13 cellular contexts compared by ENCODE assay signal in the genomic region with DNA sequence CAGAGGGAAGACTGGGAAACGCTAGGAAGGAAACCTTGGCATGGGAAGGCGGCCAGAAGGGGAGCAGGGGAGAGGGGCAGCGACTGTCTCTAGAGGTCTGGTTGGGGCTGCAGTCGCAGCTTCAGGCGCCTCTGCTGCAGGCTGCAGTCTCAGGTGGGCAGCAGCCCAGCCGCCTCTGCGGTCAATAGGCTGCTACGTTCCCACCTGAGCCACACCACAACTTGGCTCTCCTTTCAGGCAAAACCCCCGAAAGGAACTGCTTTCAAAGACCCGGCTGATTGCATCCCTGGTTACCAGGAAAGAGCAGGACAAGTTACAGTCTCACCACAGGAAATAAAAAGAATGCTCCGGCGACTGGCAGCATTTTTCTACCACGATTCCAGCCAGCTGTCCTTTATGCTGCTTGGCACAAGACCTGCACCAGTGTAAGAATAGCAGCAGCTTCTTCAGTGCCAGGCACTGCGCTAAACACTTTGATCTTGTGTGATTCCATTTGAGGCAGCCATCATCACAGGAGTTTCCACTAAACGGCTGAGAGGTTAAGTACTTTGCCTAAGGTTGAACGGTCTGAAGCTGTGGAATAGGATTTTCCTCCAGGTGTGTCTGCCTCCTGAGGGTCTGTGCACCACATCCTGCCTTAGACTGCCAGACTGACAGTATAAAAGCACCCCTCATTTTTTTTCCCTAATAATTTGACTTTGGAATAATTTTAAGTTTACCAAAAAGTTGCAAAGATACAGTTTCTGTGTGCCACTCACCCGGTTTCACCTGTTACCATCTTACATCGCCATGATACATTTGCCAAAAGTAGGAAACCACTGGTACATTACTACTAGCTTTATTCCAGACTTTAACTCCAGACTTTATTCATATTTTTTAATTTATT. TPM values are rescaled to one million over a fixed set of nuclear protein-coding genes. Genes with fewer than 3 reads are reported as not detected.
DNase-seq lines count a peak whose midpoint lies in the region; ATAC-seq and TF ChIP-seq lines count a peak whose summit lies in the region.
"Had no signal": no experiment of that assay in that cellular context is flagged by ENCODE, and none has a peak within 500 bp of the region (broad histone marks: within the 10 kb centered on the region; RNA-seq: fewer than 3 reads in every experiment).

No MANE protein-coding gene starts in this region.

- H3K27ac ChIP-seq in HUES6 (ENCODE audit: low read depth, low read length), result peak overlapping the region; percentile 24; the same call in 1 of the 2 replicates
- H3K27ac ChIP-seq in cingulate gyrus (ENCODE audit: low read depth, low read length), result peak overlapping the region; percentile 39
- no peak overlapping the region for H3K27ac ChIP-seq in neuronal stem cell (replicated peaks; ENCODE audit: low read length)

- ATAC-seq in mucosa of descending colon (peak; percentile 6), HG03521 (IDR thresholded peaks at IDR 0.05; ENCODE audit: unreplicated experiment) (no peak), GM19035 (IDR thresholded peaks at IDR 0.05; ENCODE audit: unreplicated experiment) (no peak)

- no peaks in the 10 kb centered on the region for H3K27me3 Mint-ChIP-seq in Caco-2 (ENCODE audit: insufficient read depth, unreplicated experiment)
- H3K27me3 Mint-ChIP-seq: activated naive CD8-positive, alpha-beta T cell treated with anti-CD3 and anti-CD28 coated beads, Interleukin-2, amount 10 ng/mL, durations not matched to agents 7 days and 5 days had no signal

- no peak overlapping the region for H2AFZ ChIP-seq in neuronal stem cell (ENCODE audit: low read length)

- H3K4me2 ChIP-seq in neuronal stem cell (ENCODE audit: insufficient read depth, low read length, poor library complexity, severe bottlenecking), result no peak overlapping the region

- WGBS in neuronal stem cell (ENCODE audit: extremely low coverage in 2 of 2, insufficient read length in 2 of 2, insufficient replicate concordance in 1 of 2), 2 donors, result no CpG with 5 or more reads among the region's 18 CpGs

- H3K79me1 ChIP-seq in neuronal stem cell (ENCODE audit: low read depth, low read length), result peaks cover 5% of the 10 kb centered on the region

- H2BK15ac ChIP-seq in neuronal stem cell (ENCODE audit: low read length), result no peak overlapping the region

- H3K27ac Mint-ChIP-seq in Caco-2 (ENCODE audit: unreplicated experiment), result peak overlapping the region; percentile 32
- H3K27ac Mint-ChIP-seq: activated naive CD8-positive, alpha-beta T cell treated with anti-CD3 and anti-CD28 coated beads, Interleukin-2, amount 10 ng/mL, durations not matched to agents 7 days and 5 days had no signal

- H3K36me3 ChIP-seq in Caco-2 (ENCODE audit: control insufficient read depth, insufficient read depth, low read length), result peaks cover 16% of the 10 kb centered on the region
- peaks cover 41% of the 10 kb centered on the region for H3K36me3 ChIP-seq in HUES6 (ENCODE audit: control insufficient read depth, insufficient read depth, low read length)
- H3K36me3 ChIP-seq in mucosa of descending colon (ENCODE audit: low read depth), result peaks cover 13% of the 10 kb centered on the region
- H3K36me3 ChIP-seq in neuronal stem cell (replicated peaks in 1 of 2; ENCODE audit: control insufficient read depth in 2 of 2, insufficient read depth in 2 of 2, low read length in 2 of 2), result peaks cover 38 to 47% of the 10 kb centered on the region in 2 donors

- no peak overlapping the region for H3K14ac ChIP-seq in neuronal stem cell (ENCODE audit: low read length)

- TF ChIP-seq CTCF in Caco-2 (IDR thresholded peaks at IDR 0.05; ENCODE audit: insufficient read depth in 1 of 2, low read depth in 1 of 2, low read length in 1 of 2, severe bottlenecking in 1 of 2, unreplicated experiment in 1 of 2) (no peak), mucosa of descending colon (IDR thresholded peaks at IDR 0.05) (no peak)

- peak overlapping the region; percentile 41 for H3K9ac ChIP-seq in HUES6 (ENCODE audit: low read length)
- no peak overlapping the region for H3K9ac ChIP-seq in neuronal stem cell (ENCODE audit: low read depth, low read length, poor library complexity)

- H3K18ac ChIP-seq in neuronal stem cell (ENCODE audit: low read length), result no peak overlapping the region

- H3K27me3 ChIP-seq in Caco-2 (replicated peaks; ENCODE audit: control insufficient read depth, insufficient read depth, low read length), result no peaks in the 10 kb centered on the region
- no peaks in the 10 kb centered on the region for H3K27me3 ChIP-seq in HUES6 (ENCODE audit: control insufficient read depth, insufficient read depth, low read length)
- H3K27me3 ChIP-seq in neuronal stem cell (ENCODE audit: control insufficient read depth in 3 of 3, insufficient read depth in 3 of 3, low read depth in 1 of 3, low read length in 3 of 3), result no peaks in the 10 kb centered on the region

- H3K4me3 ChIP-seq in Caco-2 (ENCODE audit: low read depth, low read length), result no peak overlapping the region
- no peak overlapping the region for H3K4me3 ChIP-seq in HUES6 (ENCODE audit: low read depth, low read length)
- H3K4me3 ChIP-seq in mucosa of descending colon, result no peak overlapping the region
- no peak overlapping the region for H3K4me3 ChIP-seq in neuronal stem cell (ENCODE audit: low read length in 2 of 2)

- no peak overlapping the region for H2BK5ac ChIP-seq in neuronal stem cell (ENCODE audit: low read length)

- H2BK12ac ChIP-seq in neuronal stem cell (ENCODE audit: low read length), result no peak overlapping the region

- H3K4ac ChIP-seq in neuronal stem cell (ENCODE audit: low read length), result no peak overlapping the region

- peaks cover 63% of the 10 kb centered on the region for H3K36me3 Mint-ChIP-seq in Caco-2 (ENCODE audit: insufficient read depth, unreplicated experiment)

- H2BK120ac ChIP-seq in neuronal stem cell (ENCODE audit: low read depth, low read length), result no peak overlapping the region

- DNase-seq in Caco-2 (no peak), mucosa of descending colon (no peak), neuronal stem cell (ENCODE audit: low spot score) (no peak), NOMO-1 treated with DMSO at 0.1 percent for 48 hours (lab: John Stamatoyannopoulos, UW; ENCODE audit: unreplicated experiment) (no peak)
- DNase-seq: activated naive CD8-positive, alpha-beta T cell treated with anti-CD3 and anti-CD28 coated beads, Interleukin-2, amount 10 ng/mL, durations not matched to agents 7 days and 5 days; Karpas-422; mammary epithelial cell; NCI-H524 treated with DMSO at 0.1 percent for 48 hours; substantia nigra had no signal

- no peaks in the 10 kb centered on the region for H3K4me1 Mint-ChIP-seq in Caco-2 (ENCODE audit: low read depth, unreplicated experiment)

- H4K91ac ChIP-seq in neuronal stem cell (ENCODE audit: low read depth, low read length, poor library complexity), result no peak overlapping the region

- no peaks in the 10 kb centered on the region for H3K9me3 ChIP-seq in Caco-2
- H3K9me3 ChIP-seq in HUES6 (ENCODE audit: control insufficient read depth, insufficient read depth, low read depth, low read length), result no peaks in the 10 kb centered on the region
- no peaks in the 10 kb centered on the region for H3K9me3 ChIP-seq in mucosa of descending colon
- peaks cover 0 to 1% of the 10 kb centered on the region in 2 donors for H3K9me3 ChIP-seq in neuronal stem cell (replicated peaks in 1 of 2; ENCODE audit: control insufficient read depth in 2 of 2, insufficient read depth in 1 of 2, low read depth in 1 of 2, low read length in 2 of 2)

- H3K9me3 Mint-ChIP-seq in Caco-2 (ENCODE audit: unreplicated experiment), result no peaks in the 10 kb centered on the region
- H3K9me3 Mint-ChIP-seq: activated naive CD8-positive, alpha-beta T cell treated with anti-CD3 and anti-CD28 coated beads, Interleukin-2, amount 10 ng/mL, durations not matched to agents 7 days and 5 days had no signal

- no peak overlapping the region for H2AK5ac ChIP-seq in neuronal stem cell (ENCODE audit: low read depth, low read length)

- POLR2A ChIA-PET in Caco-2 (lab: Charles Lee), result no interaction called here

- H3K23ac ChIP-seq in neuronal stem cell (ENCODE audit: low read depth, low read length, poor library complexity), result no peak overlapping the region

- CTCF ChIA-PET in Caco-2 (lab: Charles Lee), result interaction anchor here (0.6 to 1.6 kb wide), 2 partner anchors 11 to 587 kb away, joined by 3 to 5 read pairs; no protein-coding TSS in a partner anchor

- BruUV-seq in Caco-2 (replicated peaks; lab: Mats Ljungman, UMichigan), result no TSS peak

- H3K4me3 Mint-ChIP-seq in Caco-2 (ENCODE audit: unreplicated experiment), result no peak overlapping the region
- H3K4me3 Mint-ChIP-seq: activated naive CD8-positive, alpha-beta T cell treated with anti-CD3 and anti-CD28 coated beads, Interleukin-2, amount 10 ng/mL, durations not matched to agents 7 days and 5 days had no signal

- H3K4me1 ChIP-seq in Caco-2 (no peaks in the 10 kb centered on the region), HUES6 (ENCODE audit: control insufficient read depth, insufficient read depth, low read length) (peaks cover 14% of the 10 kb centered on the region), mucosa of descending colon (ENCODE audit: low read depth) (no peaks in the 10 kb centered on the region), neuronal stem cell (ENCODE audit: control insufficient read depth in 2 of 2, insufficient read depth in 1 of 2, low read depth in 1 of 2, low read length in 2 of 2) (peaks cover 0 to 3% of the 10 kb centered on the region in 2 donors)

- H4K8ac ChIP-seq in neuronal stem cell (ENCODE audit: low read depth, low read length), result no peak overlapping the region

- intact Hi-C loops in Caco-2 (cut with micrococcal nuclease; ENCODE audit: unreplicated experiment), result no loop called here
- intact Hi-C loops in mucosa of descending colon (cut with DNase I, micrococcal nuclease), result no loop called here

RNA-seq across cellular contexts. Expression of gene RPS14, which starts 7.5 kb away (rescaled TPM):
- 2,300 and 2,382 TPM in 2 replicates for total RNA-seq in Caco-2 (2022)
- total RNA-seq in mucosa of descending colon, result 1,000 to 10,000 TPM; 1,569 to 1,671 (median 1,618) TPM
- polyA plus RNA-seq in neuronal stem cell (2013, experiment 1 of 2), result 5,106 TPM
- 5,095 TPM for polyA plus RNA-seq in neuronal stem cell (2013, experiment 2 of 2)

RNA-seq across cellular contexts. Expression of gene CD74, which starts 29.3 kb away (rescaled TPM):
- total RNA-seq in Caco-2 (2022), result 49.6 and 59.3 TPM in 2 replicates
- 1,000 to 10,000 TPM in 1 of 3 donors, 100 to 1,000 TPM in 2; 198 to 1,033 (median 284) TPM for total RNA-seq in mucosa of descending colon
- 61.0 TPM for polyA plus RNA-seq in neuronal stem cell (2013, experiment 1 of 2)
- 61.3 TPM for polyA plus RNA-seq in neuronal stem cell (2013, experiment 2 of 2)
